ENCODE assay signal across 1 cellular context in the genomic region with DNA sequence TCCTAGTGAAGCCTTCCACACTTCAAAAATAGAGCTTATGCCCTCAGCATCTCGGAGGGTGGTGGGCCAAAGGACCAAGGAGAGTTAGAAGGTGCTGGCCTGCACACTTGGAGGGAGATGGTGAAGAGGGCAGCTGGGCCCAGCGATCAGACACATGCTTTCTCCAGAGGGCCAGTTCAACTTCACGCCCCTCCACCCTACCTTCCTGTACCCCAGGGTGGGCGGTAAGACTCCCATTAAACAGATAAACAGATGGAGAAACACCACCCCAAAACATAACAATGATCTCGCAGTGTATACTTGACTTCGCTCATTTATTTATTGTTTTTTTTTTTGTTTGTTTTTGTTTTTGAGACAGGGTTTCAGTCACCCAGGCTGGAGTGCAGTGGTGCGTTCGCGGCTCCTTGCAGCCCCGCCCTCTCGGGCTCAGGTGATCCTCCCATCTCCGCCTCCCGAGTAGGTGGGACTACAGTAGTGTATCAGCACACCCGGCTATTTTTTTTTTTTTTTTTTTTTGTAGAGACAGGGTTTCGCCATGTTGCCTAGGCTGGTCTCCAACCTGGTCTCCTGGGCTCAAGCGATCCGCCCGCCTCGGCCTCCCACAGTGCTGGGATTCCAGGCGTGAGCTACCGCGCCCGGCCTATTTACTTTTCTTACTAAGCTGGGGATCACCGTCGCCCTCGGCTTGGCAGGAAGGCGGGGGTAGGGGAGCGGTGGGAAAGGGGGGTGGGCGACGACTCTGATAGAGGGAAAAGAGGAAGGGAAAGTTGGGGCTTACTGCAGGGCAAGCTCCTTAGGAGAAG.
TF ChIP-seq lines count a peak whose summit lies in the region.

No MANE protein-coding gene starts in this region.

TF ChIP-seq in endothelial cell of umbilical vein, 7 proteins besides CTCF, POLR2A, EP300 and RAD21:
- TF ChIP-seq FOS (IDR thresholded peaks at IDR 0.05; ENCODE audit: borderline replicate concordance, insufficient read depth, low read length) (no peak), POLR2AphosphoS5 (IDR thresholded peaks at IDR 0.05; ENCODE audit: insufficient read depth, low read depth, low read length) (no peak), MYC (IDR thresholded peaks at IDR 0.05; ENCODE audit: low read depth, low read length) (no peak), GATA2 (IDR thresholded peaks at IDR 0.05; ENCODE audit: insufficient read depth, insufficient read length, low read depth, low read length) (no peak), JUN (IDR thresholded peaks at IDR 0.05; ENCODE audit: borderline replicate concordance, insufficient read depth, insufficient read length, low read depth) (no peak), EZH2 (IDR thresholded peaks at IDR 0.05; ENCODE audit: borderline replicate concordance, low read depth, low read length, severe bottlenecking) (no peak)
- TF ChIP-seq, protein P1, sequence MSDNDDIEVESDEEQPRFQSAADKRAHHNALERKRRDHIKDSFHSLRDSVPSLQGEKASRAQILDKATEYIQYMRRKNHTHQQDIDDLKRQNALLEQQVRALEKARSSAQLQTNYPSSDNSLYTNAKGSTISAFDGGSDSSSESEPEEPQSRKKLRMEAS (IDR thresholded peaks at IDR 0.05; ENCODE audit: insufficient read depth, insufficient read length): no peak
